Comparison of ENCODE assay signal across 13 cellular contexts in the genomic region with DNA sequence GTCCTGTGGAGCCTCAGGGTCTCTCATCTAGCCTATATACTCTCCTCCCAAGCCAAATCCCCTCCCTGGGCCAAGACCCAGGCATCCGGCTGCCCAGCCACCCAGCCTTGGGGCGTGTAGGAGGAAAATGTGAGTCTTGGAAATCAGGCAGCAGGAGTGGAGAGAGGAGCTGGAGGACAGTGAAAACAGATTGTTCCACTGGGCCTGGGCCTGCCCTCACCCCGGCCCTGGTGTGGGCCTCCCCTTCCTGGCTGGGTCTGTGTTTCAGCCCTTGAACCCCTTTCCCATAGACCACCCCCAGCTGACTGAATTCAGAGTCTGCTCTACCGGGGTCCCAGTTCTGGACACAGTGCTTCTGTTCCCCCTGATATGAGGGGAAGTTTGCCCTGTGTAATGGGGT. TPM values are rescaled to one million over a fixed set of nuclear protein-coding genes. Genes with fewer than 3 reads are reported as not detected.
DNase-seq lines count a peak whose midpoint lies in the region; ATAC-seq and TF ChIP-seq lines count a peak whose summit lies in the region.
"Had no signal": no experiment of that assay in that cellular context is flagged by ENCODE, and none has a peak within 500 bp of the region (broad histone marks: within the 10 kb centered on the region; RNA-seq: fewer than 3 reads in every experiment).

No MANE protein-coding gene starts in this region.

- no peak for TF ChIP-seq POLR2A in spleen (IDR thresholded peaks at IDR 0.05)

- no peak for DNase-seq in HFFc6
- DNase-seq in right atrium auricular region (ENCODE audit: low spot score) = no peak
- DNase-seq in spleen = peak; percentile 70
- DNase-seq in ecto neural progenitor cell (ENCODE audit: low spot score) = no peak
- DNase-seq in superior temporal gyrus (ENCODE audit: extremely low spot score) = no peak
- DNase-seq: NCI-H1105 treated with DMSO at 0.1 percent for 48 hours, retina, RPMI8226 had no signal

- H3K27ac Mint-ChIP-seq in HFFc6 = peak overlapping the region; percentile 96
- peak overlapping the region; percentile 89 for H3K27ac Mint-ChIP-seq in activated T-helper 17 cell treated with anti-CD3 and anti-CD28 coated beads, Interleukin-2, amount 50 U/mL, for 72 hours

- H3K4me3 Mint-ChIP-seq in HFFc6 = peak overlapping the region; percentile 55
- peak overlapping the region; percentile 83 for H3K4me3 Mint-ChIP-seq in activated T-helper 17 cell treated with anti-CD3 and anti-CD28 coated beads, Interleukin-2, amount 50 U/mL, for 72 hours

- peaks cover 43% of the 10 kb centered on the region for H3K36me3 ChIP-seq in right atrium auricular region
- H3K36me3 ChIP-seq in spleen = peaks cover 0 to 33% (median 3%) of the 10 kb centered on the region in 6 donors

- ATAC-seq in activated T-helper 17 cell treated with anti-CD3 and anti-CD28 coated beads, Interleukin-2, amount 50 U/mL, for 72 hours (replicated peaks) = no peak
- ATAC-seq in GM21619 (IDR thresholded peaks at IDR 0.05; ENCODE audit: unreplicated experiment) (no peak), HG03378 (IDR thresholded peaks at IDR 0.05; ENCODE audit: unreplicated experiment) (no peak)

- H3K27me3 ChIP-seq in right atrium auricular region (no peaks in the 10 kb centered on the region), spleen (replicated peaks in 1 of 7) (no peaks in the 10 kb centered on the region)

- H3K4me3 ChIP-seq in right atrium auricular region (peak overlapping the region in 1 of 2 donors; percentile 5), spleen (peak overlapping the region in 2 of 8 donors; percentile 21 to 51)

- no peaks in the 10 kb centered on the region; the same call in 1 of the 2 replicates for H3K27me3 Mint-ChIP-seq in HFFc6 (ENCODE audit: insufficient read depth)
- no peaks in the 10 kb centered on the region for H3K27me3 Mint-ChIP-seq in activated T-helper 17 cell treated with anti-CD3 and anti-CD28 coated beads, Interleukin-2, amount 50 U/mL, for 72 hours

- WGBS in spleen, 5 donors = 47 to 65% (median 51%) methylated on average over 4 of the region's 4 CpGs

- H3K4me1 Mint-ChIP-seq in HFFc6 (ENCODE audit: low read depth) = peaks cover 75% of the 10 kb centered on the region
- H3K4me1 Mint-ChIP-seq in activated T-helper 17 cell treated with anti-CD3 and anti-CD28 coated beads, Interleukin-2, amount 50 U/mL, for 72 hours = peaks cover 45% of the 10 kb centered on the region

- H3K4me1 ChIP-seq in right atrium auricular region = peaks cover 0 to 97% of the 10 kb centered on the region in 2 donors
- peaks cover 35 to 95% (median 67%) of the 10 kb centered on the region in 6 donors for H3K4me1 ChIP-seq in spleen

- peak overlapping the region; percentile 81 to 83 for H3K27ac ChIP-seq in right atrium auricular region
- peak overlapping the region; percentile 62 to 95 (median 84) for H3K27ac ChIP-seq in spleen

- TF ChIP-seq CTCF in HFFc6 (IDR thresholded peaks at IDR 0.05) = no peak
- TF ChIP-seq CTCF in right atrium auricular region (IDR thresholded peaks at IDR 0.05) = no peak
- TF ChIP-seq CTCF in spleen (IDR thresholded peaks at IDR 0.05 in 8 of 11, conservative IDR thresholded peaks at IDR 0.05 in 3 of 11) = no peak

- H3K36me3 Mint-ChIP-seq in HFFc6 (ENCODE audit: low read depth) = peaks cover 19% of the 10 kb centered on the region
- peaks cover 98% of the 10 kb centered on the region for H3K36me3 Mint-ChIP-seq in activated T-helper 17 cell treated with anti-CD3 and anti-CD28 coated beads, Interleukin-2, amount 50 U/mL, for 72 hours (ENCODE audit: low read depth)

- intact Hi-C loops in spleen (cut with DNase I; ENCODE audit: low total_unique reads) = no loop called here

- no peaks in the 10 kb centered on the region for H3K9me3 Mint-ChIP-seq in HFFc6
- no peaks in the 10 kb centered on the region for H3K9me3 Mint-ChIP-seq in activated T-helper 17 cell treated with anti-CD3 and anti-CD28 coated beads, Interleukin-2, amount 50 U/mL, for 72 hours

- H3K9me3 ChIP-seq in right atrium auricular region (no peaks in the 10 kb centered on the region), spleen (no peaks in the 10 kb centered on the region)

RNA-seq across cellular contexts. Expression of gene ITGA5, which starts 6.7 kb away (rescaled TPM):
- 100 to 1,000 TPM; 261 to 355 (median 329) TPM for total RNA-seq in HFFc6 (2021; fragmentation: NEBNext Ultra II Directional; extraction: Animal tissue kit (Norgen Biotek cat#: 25700))
- total RNA-seq in activated T-helper 17 cell treated with anti-CD3 and anti-CD28 coated beads, Interleukin-2, amount 50 U/mL, for 72 hours = 100 to 1,000 TPM in 1 of 2 donors, 10 to 100 TPM in 1; 29.9 to 211 TPM
- total RNA-seq in right atrium auricular region = 100 to 1,000 TPM in 1 of 2 donors, 10 to 100 TPM in 1; 80.5 to 144 TPM
- 10 to 100 TPM; 20.8 to 44.9 (median 36.3) TPM for total RNA-seq in spleen
- polyA plus RNA-seq in spleen = 1 to 10 TPM; 7.0 to 9.5 (median 9.1) TPM

RNA-seq across cellular contexts. Expression of gene ZNF385A, which starts 27.8 kb away (rescaled TPM):
- 1 to 10 TPM; 4.0 to 7.4 (median 6.1) TPM for total RNA-seq in HFFc6 (2021; fragmentation: NEBNext Ultra II Directional; extraction: Animal tissue kit (Norgen Biotek cat#: 25700))
- 1 to 10 TPM in 1 of 2 donors, under 1 TPM in 1; 0.48 to 2.6 TPM for total RNA-seq in activated T-helper 17 cell treated with anti-CD3 and anti-CD28 coated beads, Interleukin-2, amount 50 U/mL, for 72 hours
- total RNA-seq in right atrium auricular region = 10 to 100 TPM in 1 of 2 donors, 1 to 10 TPM in 1; 6.7 to 12.7 TPM
- 10 to 100 TPM; 19.9 to 40.3 (median 27.2) TPM for total RNA-seq in spleen
- polyA plus RNA-seq in spleen = 10 to 100 TPM in 2 of 3 donors, 1 to 10 TPM in 1; 7.4 to 12.5 (median 12.4) TPM

RNA-seq across cellular contexts. Expression of gene GPR84, which starts 48.1 kb away (rescaled TPM):
- total RNA-seq in HFFc6 (2021; fragmentation: NEBNext Ultra II Directional; extraction: Animal tissue kit (Norgen Biotek cat#: 25700)) = not detected
- 1 to 10 TPM in 1 of 2 donors, under 1 TPM in 1; 0.24 to 2.2 TPM for total RNA-seq in activated T-helper 17 cell treated with anti-CD3 and anti-CD28 coated beads, Interleukin-2, amount 50 U/mL, for 72 hours
- total RNA-seq in right atrium auricular region = under 1 TPM in 1 of 2 donors, not detected in 1; 0.43 TPM
- total RNA-seq in spleen = 10 to 100 TPM in 1 of 7 donors, 1 to 10 TPM in 5, under 1 TPM in 1; 0.97 to 12.5 (median 2.9) TPM
- under 1 TPM; 0.35 to 0.47 (median 0.39) TPM for polyA plus RNA-seq in spleen
- total RNA-seq: fibroblast of villous mesenchyme, temporal lobe had no signal
